In genomic region chr21:32994305-32994704, GRCh38 we compare ENCODE assay signal across 9 cellular contexts. TPM values are rescaled to one million over a fixed set of nuclear protein-coding genes. Genes with fewer than 3 reads are reported as not detected.
DNase-seq lines count a peak whose midpoint lies in the region; ATAC-seq and TF ChIP-seq lines count a peak whose summit lies in the region.
"Had no signal": no experiment of that assay in that cellular context is flagged by ENCODE, and none has a peak within 500 bp of the region (broad histone marks: within the 10 kb centered on the region; RNA-seq: fewer than 3 reads in every experiment).

No MANE protein-coding gene starts in this region.

- DNase-seq in heart right ventricle: no peak
- no peak for DNase-seq in right atrium auricular region (ENCODE audit: low spot score)
- peak; percentile 23 for DNase-seq in NT2/D1 (ENCODE audit: low read depth, low spot score)
- DNase-seq in epithelial cell of esophagus (ENCODE audit: low read depth): peak; percentile 22
- DNase-seq in Peyer's patch: no peak
- DNase-seq: upper lobe of left lung had no signal

- no peak overlapping the region for H3K9ac ChIP-seq in NT2/D1 (ENCODE audit: insufficient read length, low read depth)

- peak in 7 of 9 donors; percentile 8 to 57 (median 46) for TF ChIP-seq CTCF in heart right ventricle (IDR thresholded peaks at IDR 0.05)
- peak in 1 of 2 donors; percentile 43 for TF ChIP-seq CTCF in right atrium auricular region (IDR thresholded peaks at IDR 0.05)
- TF ChIP-seq CTCF in epithelial cell of esophagus (IDR thresholded peaks at IDR 0.05; ENCODE audit: insufficient read depth, low read depth, low read length, missing control alignments): peak; percentile 50
- peak in 2 of 6 experiments; percentile 11 to 25 for TF ChIP-seq CTCF in Peyer's patch (IDR thresholded peaks at IDR 0.05)

- no peak overlapping the region for H3K4me3 ChIP-seq in heart right ventricle
- no peak overlapping the region for H3K4me3 ChIP-seq in right atrium auricular region
- H3K4me3 ChIP-seq in NT2/D1 (ENCODE audit: insufficient read length, low read depth): no peak overlapping the region
- no peak overlapping the region for H3K4me3 ChIP-seq in epithelial cell of esophagus (ENCODE audit: low read length)
- H3K4me3 ChIP-seq in Peyer's patch: no peak overlapping the region
- H3K4me3 ChIP-seq: upper lobe of left lung had no signal

- no peaks in the 10 kb centered on the region for H3K9me3 ChIP-seq in heart right ventricle
- no peaks in the 10 kb centered on the region for H3K9me3 ChIP-seq in right atrium auricular region
- H3K9me3 ChIP-seq in NT2/D1 (ENCODE audit: insufficient read depth, low read length): peaks cover 5% of the 10 kb centered on the region; the same call in 1 of the 2 replicates
- H3K9me3 ChIP-seq in Peyer's patch: no peaks in the 10 kb centered on the region
- H3K9me3 ChIP-seq: upper lobe of left lung had no signal

- H3K4me1 ChIP-seq in heart right ventricle: no peaks in the 10 kb centered on the region
- no peaks in the 10 kb centered on the region for H3K4me1 ChIP-seq in right atrium auricular region
- peaks cover 2% of the 10 kb centered on the region for H3K4me1 ChIP-seq in NT2/D1 (ENCODE audit: insufficient read depth, insufficient read length)
- no peaks in the 10 kb centered on the region for H3K4me1 ChIP-seq in Peyer's patch
- H3K4me1 ChIP-seq: upper lobe of left lung had no signal

- intact Hi-C loops in heart right ventricle (cut with DNase I): loop anchor here in 9 of 10 donors (2.0 to 10.0 kb wide), 6 partner anchors 130 to 203 kb away; no protein-coding TSS in a partner anchor

- H3K27me3 ChIP-seq in heart right ventricle (peaks cover 0 to 32% (median 16%) of the 10 kb centered on the region in 7 donors), right atrium auricular region (no peaks in the 10 kb centered on the region), NT2/D1 (ENCODE audit: insufficient read depth, insufficient read length) (no peaks in the 10 kb centered on the region), Peyer's patch (no peaks in the 10 kb centered on the region)
- H3K27me3 ChIP-seq: upper lobe of left lung had no signal

- ATAC-seq in heart right ventricle: no peak
- no peak for ATAC-seq in HG03432 (IDR thresholded peaks at IDR 0.05; ENCODE audit: unreplicated experiment)
- no peak for ATAC-seq in HG02642 (IDR thresholded peaks at IDR 0.05; ENCODE audit: poor library complexity, unreplicated experiment)
- ATAC-seq in HG03159 (IDR thresholded peaks at IDR 0.05; ENCODE audit: unreplicated experiment): no peak

- 46% methylated on average over 3 of the region's 3 CpGs for WGBS in heart right ventricle, 2 donors

- TF ChIP-seq POLR2A in Peyer's patch (IDR thresholded peaks at IDR 0.05): no peak

- no peaks in the 10 kb centered on the region for H3K36me3 ChIP-seq in heart right ventricle
- H3K36me3 ChIP-seq in right atrium auricular region: no peaks in the 10 kb centered on the region
- H3K36me3 ChIP-seq in NT2/D1 (ENCODE audit: insufficient read depth, insufficient read length, low read length): no peaks in the 10 kb centered on the region
- no peaks in the 10 kb centered on the region for H3K36me3 ChIP-seq in Peyer's patch
- H3K36me3 ChIP-seq: upper lobe of left lung had no signal

- no peak overlapping the region for H3K27ac ChIP-seq in heart right ventricle
- no peak overlapping the region for H3K27ac ChIP-seq in right atrium auricular region
- H3K27ac ChIP-seq in Peyer's patch: no peak overlapping the region
- H3K27ac ChIP-seq: upper lobe of left lung had no signal

RNA-seq across cellular contexts. Expression of gene OLIG2, which starts 31.4 kb away (rescaled TPM):
- total RNA-seq in heart right ventricle: not detected
- not detected for polyA plus RNA-seq in heart right ventricle
- total RNA-seq in right atrium auricular region: not detected
- not detected for total RNA-seq in Peyer's patch
- total RNA-seq: upper lobe of left lung had no signal

Comparison
In these comparisons a context has a peak if more than half of its experiments do, and no peak if none do; other contexts are left out.
1. DNase-seq: peak in NT2/D1 (single experiment) and epithelial cell of esophagus (single experiment); none in heart right ventricle (0 of 2), right atrium auricular region (single experiment) and Peyer's patch (0 of 3).